Comparison of ENCODE assay signal across 24 cellular contexts in genomic region chr7:3589756-3590155, GRCh38.
DNase-seq lines count a peak whose midpoint lies in the region; ATAC-seq, FAIRE-seq and TF ChIP-seq lines count a peak whose summit lies in the region.
"Had no signal": no experiment of that assay in that cellular context is flagged by ENCODE, and none has a peak within 500 bp of the region (broad histone marks: within the 10 kb centered on the region; RNA-seq: fewer than 3 reads in every experiment).

No MANE protein-coding gene starts in this region.

- no peaks in the 10 kb centered on the region for H3K36me3 Mint-ChIP-seq in activated CD8-positive, alpha-beta T cell treated with anti-CD3 and anti-CD28 coated beads for 36 hours (ENCODE audit: low read depth)
- H3K36me3 Mint-ChIP-seq: CD8-positive, alpha-beta memory T cell; IgD-negative memory B cell had no signal

- H3K27ac Mint-ChIP-seq in activated CD8-positive, alpha-beta T cell treated with anti-CD3 and anti-CD28 coated beads for 36 hours: no peak overlapping the region
- H3K27ac Mint-ChIP-seq: CD8-positive, alpha-beta memory T cell; IgD-negative memory B cell had no signal

- intact Hi-C loops in Right ventricle myocardium inferior (cut with DNase I): no loop called here
- intact Hi-C loops in activated CD8-positive, alpha-beta T cell treated with anti-CD3 and anti-CD28 coated beads for 36 hours (cut with micrococcal nuclease): no loop called here

- DNase-seq in NCI-H526 treated with DMSO at 0.1 percent for 48 hours (lab: John Stamatoyannopoulos, UW): peak; percentile 69
- DNase-seq in bronchial epithelial cell (ENCODE audit: low read depth): peak; percentile 90
- DNase-seq in keratinocyte (ENCODE audit: low read depth, low spot score): peak; percentile 13
- no peak for DNase-seq in Right ventricle myocardium inferior (ENCODE audit: missing footprints)
- no peak for DNase-seq in activated CD8-positive, alpha-beta memory T cell treated with anti-CD3 and anti-CD28 coated beads for 24 hours
- no peak for DNase-seq in activated CD8-positive, alpha-beta T cell treated with anti-CD3 and anti-CD28 coated beads for 36 hours
- DNase-seq: Calu3; CD8-positive, alpha-beta memory T cell; DMS53; GDM1; GOT3; HCEC 1CT; MV-4-11; NCI-H187 treated with DMSO at 0.1 percent for 48 hours; NCI-H2107; NCI-H2227 treated with DMSO at 0.1 percent for 48 hours; NCI-H510A; NCI-H82; SHP77 had no signal

- H3K36me3 ChIP-seq in HEK293 (ENCODE audit: control insufficient read depth in 2 of 2, insufficient read depth in 1 of 2, low read length in 2 of 2) (no peaks in the 10 kb centered on the region), bronchial epithelial cell (ENCODE audit: control insufficient read depth, insufficient read depth, low read length) (no peaks in the 10 kb centered on the region), keratinocyte (ENCODE audit: control insufficient read depth in 2 of 2, extremely low read depth in 1 of 2, insufficient read depth in 2 of 2, low read length in 2 of 2) (no peaks in the 10 kb centered on the region)

- no peak overlapping the region for H2AFZ ChIP-seq in keratinocyte (ENCODE audit: control insufficient read depth, low read length)

- CTCF ChIA-PET in HEK293 (lab: Yijun Ruan, JAX): interaction anchor here (0.7 to 0.8 kb wide), 2 partner anchors 15 to 42 kb away, joined by 3 to 4 read pairs; no protein-coding TSS in a partner anchor
- CTCF ChIA-PET in activated CD8-positive, alpha-beta T cell treated with anti-CD3 and anti-CD28 coated beads for 36 hours (lab: Charles Lee): no interaction called here

- no peak overlapping the region for H3K4me3 Mint-ChIP-seq in activated CD8-positive, alpha-beta T cell treated with anti-CD3 and anti-CD28 coated beads for 36 hours
- H3K4me3 Mint-ChIP-seq: CD8-positive, alpha-beta memory T cell; IgD-negative memory B cell had no signal

- H4K20me1 ChIP-seq in keratinocyte (ENCODE audit: control insufficient read depth, extremely low read depth, insufficient read depth, low read length): no peaks in the 10 kb centered on the region

- no peaks in the 10 kb centered on the region for H3K9me1 ChIP-seq in keratinocyte (ENCODE audit: control insufficient read depth, extremely low read depth, insufficient read depth, low read length)

- H3K27ac ChIP-seq in HEK293 (ENCODE audit: extremely low read depth, low read depth, low read length): no peak overlapping the region
- no peak overlapping the region for H3K27ac ChIP-seq in keratinocyte (ENCODE audit: control insufficient read depth, insufficient read depth, low read length)
- H3K27ac ChIP-seq: C4-2B had no signal

- no peak overlapping the region for H3K4me2 ChIP-seq in keratinocyte (ENCODE audit: control insufficient read depth, extremely low read depth, insufficient read depth, low read depth, low read length)

- peaks cover 11% of the 10 kb centered on the region; the same call in 1 of the 2 replicates for H3K4me1 ChIP-seq in HEK293 (ENCODE audit: control insufficient read depth, insufficient read depth, low read length)
- peaks cover 5% of the 10 kb centered on the region for H3K4me1 ChIP-seq in keratinocyte (ENCODE audit: control insufficient read depth, extremely low read depth, insufficient read depth, low read length)

- FAIRE-seq in bronchial epithelial cell (lab: Jason Lieb, UNC): no peak
- FAIRE-seq in keratinocyte (lab: Jason Lieb, UNC): peak; percentile 94
- FAIRE-seq: A204.1, RCC 7860 had no signal

- no peaks in the 10 kb centered on the region for H3K27me3 ChIP-seq in bronchial epithelial cell (ENCODE audit: control insufficient read depth, insufficient read depth, low read length)
- no peaks in the 10 kb centered on the region for H3K27me3 ChIP-seq in keratinocyte (ENCODE audit: control insufficient read depth, extremely low read depth, insufficient read depth, low read length)

- H3K27me3 Mint-ChIP-seq in activated CD8-positive, alpha-beta T cell treated with anti-CD3 and anti-CD28 coated beads for 36 hours: no peaks in the 10 kb centered on the region
- H3K27me3 Mint-ChIP-seq: IgD-negative memory B cell had no signal

- H3K79me2 ChIP-seq in keratinocyte (ENCODE audit: control insufficient read depth, insufficient read depth, low read length): no peaks in the 10 kb centered on the region

- H3K9me3 Mint-ChIP-seq in activated CD8-positive, alpha-beta T cell treated with anti-CD3 and anti-CD28 coated beads for 36 hours: no peaks in the 10 kb centered on the region
- H3K9me3 Mint-ChIP-seq: CD8-positive, alpha-beta memory T cell had no signal

- TF ChIP-seq CTCF in HEK293 (tag by site-specific recombination; IDR thresholded peaks at IDR 0.05) (no peak), bronchial epithelial cell (IDR thresholded peaks at IDR 0.05; ENCODE audit: insufficient read depth, low read length, severe bottlenecking) (no peak), keratinocyte (optimal IDR thresholded peaks at IDR 0.05 in 1 of 3, IDR thresholded peaks at IDR 0.05 in 1 of 3, conservative IDR thresholded peaks at IDR 0.05 in 1 of 3; ENCODE audit: extremely low read depth in 1 of 3, insufficient read depth in 2 of 3, low read length in 3 of 3) (no peak)
- TF ChIP-seq CTCF in activated CD8-positive, alpha-beta T cell treated with anti-CD3 and anti-CD28 coated beads for 36 hours (IDR thresholded peaks at IDR 0.05): no peak

- H3K4me3 ChIP-seq in HEK293 (ENCODE audit: low read depth, low read length): no peak overlapping the region
- no peak overlapping the region for H3K4me3 ChIP-seq in bronchial epithelial cell (ENCODE audit: low read depth, low read length)
- no peak overlapping the region for H3K4me3 ChIP-seq in keratinocyte (ENCODE audit: control insufficient read depth in 2 of 3, extremely low read depth in 1 of 3, insufficient read depth in 2 of 3, low read depth in 1 of 3, low read length in 3 of 3)

- H3K9me3 ChIP-seq in HEK293 (ENCODE audit: control insufficient read depth, insufficient read depth, low read depth, low read length) (no peaks in the 10 kb centered on the region), keratinocyte (ENCODE audit: control insufficient read depth, low read depth, low read length) (no peaks in the 10 kb centered on the region)

- H3K4me1 Mint-ChIP-seq in activated CD8-positive, alpha-beta T cell treated with anti-CD3 and anti-CD28 coated beads for 36 hours (ENCODE audit: low read depth): no peaks in the 10 kb centered on the region
- H3K4me1 Mint-ChIP-seq: CD8-positive, alpha-beta memory T cell had no signal

- POLR2A ChIA-PET in HEK293 (lab: Yijun Ruan, JAX): no interaction called here
- POLR2A ChIA-PET in activated CD8-positive, alpha-beta T cell treated with anti-CD3 and anti-CD28 coated beads for 36 hours (lab: Charles Lee): no interaction called here

- ATAC-seq in Right ventricle myocardium inferior: no peak
- no peak for ATAC-seq in activated CD8-positive, alpha-beta T cell treated with anti-CD3 and anti-CD28 coated beads for 36 hours

- dilution Hi-C loops in keratinocyte (cut with MboI; ENCODE audit: extremely low pct_ligation_motif_present, low sequenced_read_pairs): no loop called here

- H3K9ac ChIP-seq in keratinocyte (ENCODE audit: control insufficient read depth, extremely low read depth, insufficient read depth, low read length): no peak overlapping the region

TF ChIP-seq in HEK293, 187 proteins besides CTCF, POLR2A, EP300 and RAD21:
- TF ChIP-seq ZFP37 (tag by site-specific recombination; IDR thresholded peaks at IDR 0.05) (no peak), PRDM6 (tag by site-specific recombination; IDR thresholded peaks at IDR 0.05) (0 out of 2 replicates have a peak, but pooled peaks have one; percentile 16)
TF ChIP-seq in HEK293: peak in this region for 1.

Comparison
In these comparisons a context has a peak if more than half of its experiments do, and no peak if none do; other contexts are left out.
1. DNase-seq: peak in NCI-H526 treated with DMSO at 0.1 percent for 48 hours (single experiment), bronchial epithelial cell (single experiment) and keratinocyte (single experiment); none in Right ventricle myocardium inferior (single experiment), activated CD8-positive, alpha-beta memory T cell treated with anti-CD3 and anti-CD28 coated beads for 24 hours (single experiment) and activated CD8-positive, alpha-beta T cell treated with anti-CD3 and anti-CD28 coated beads for 36 hours (single experiment).